Comparison of ENCODE assay signal across 1 cellular context in the genomic region with DNA sequence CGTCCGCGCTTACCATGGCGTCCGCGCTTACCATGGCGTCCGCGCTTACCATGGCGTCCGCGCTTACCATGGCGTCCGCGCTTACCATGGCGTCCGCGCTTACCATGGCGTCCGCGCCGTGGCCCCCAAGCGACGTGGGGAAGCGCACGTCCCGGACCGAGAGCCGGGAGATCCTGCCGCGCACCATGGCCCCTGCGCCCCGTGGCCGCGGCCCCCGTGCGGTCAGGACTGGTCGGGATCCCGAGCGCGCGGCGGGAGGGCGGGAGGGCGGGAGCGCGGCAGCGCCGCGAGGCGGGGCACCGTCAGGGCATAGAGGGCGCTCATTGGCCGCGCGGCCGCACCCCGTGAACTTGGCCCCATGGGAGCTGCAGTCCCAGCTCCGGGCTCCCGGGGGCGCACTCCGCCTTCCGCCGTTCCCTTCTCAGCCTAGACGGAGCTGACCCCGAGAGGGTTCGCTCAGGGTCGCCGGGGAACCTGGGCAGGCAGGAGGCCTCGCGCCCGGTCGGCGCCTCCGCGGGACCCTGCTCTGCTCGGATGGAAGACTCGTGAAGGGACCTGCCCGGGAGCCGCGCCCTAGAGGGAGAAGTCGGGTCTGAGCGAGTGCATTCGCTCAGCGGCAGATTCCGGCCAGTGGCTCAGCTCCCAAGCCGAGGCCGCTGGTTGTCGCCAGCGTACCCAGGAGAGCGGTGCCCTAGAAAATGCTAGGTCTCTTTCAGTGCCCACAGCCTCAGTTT.
TF ChIP-seq lines count a peak whose summit lies in the region.

A gene with protein sequence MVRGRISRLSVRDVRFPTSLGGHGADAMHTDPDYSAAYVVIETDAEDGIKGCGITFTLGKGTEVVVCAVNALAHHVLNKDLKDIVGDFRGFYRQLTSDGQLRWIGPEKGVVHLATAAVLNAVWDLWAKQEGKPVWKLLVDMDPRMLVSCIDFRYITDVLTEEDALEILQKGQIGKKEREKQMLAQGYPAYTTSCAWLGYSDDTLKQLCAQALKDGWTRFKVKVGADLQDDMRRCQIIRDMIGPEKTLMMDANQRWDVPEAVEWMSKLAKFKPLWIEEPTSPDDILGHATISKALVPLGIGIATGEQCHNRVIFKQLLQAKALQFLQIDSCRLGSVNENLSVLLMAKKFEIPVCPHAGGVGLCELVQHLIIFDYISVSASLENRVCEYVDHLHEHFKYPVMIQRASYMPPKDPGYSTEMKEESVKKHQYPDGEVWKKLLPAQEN (minus strand): TSS at position 230 of the 734 bp plus-strand sequence. CDS start 43 bp downstream, at position 187.

TF ChIP-seq in K562, 482 proteins besides CTCF, POLR2A, EP300 and RAD21 (continued from another document and continues in another):
- TF ChIP-seq ESRRB (CRISPR knock-in tag; IDR thresholded peaks at IDR 0.05; ENCODE audit: borderline replicate concordance), result no peak
- no peak for TF ChIP-seq CTBP1 (IDR thresholded peaks at IDR 0.05; ENCODE audit: borderline replicate concordance)
- no peak for TF ChIP-seq ZNF780A (CRISPR knock-in tag; IDR thresholded peaks at IDR 0.05)
- no peak for TF ChIP-seq ZZZ3 (IDR thresholded peaks at IDR 0.05)
- no peak for TF ChIP-seq STAT5B (CRISPR knock-in tag; IDR thresholded peaks at IDR 0.05)
- TF ChIP-seq FOXK2 (conservative IDR thresholded peaks at IDR 0.05 in 1 of 2, IDR thresholded peaks at IDR 0.05 in 1 of 2; ENCODE audit: low read depth in 2 of 2), result no peak
- no peak for TF ChIP-seq DIDO1 (tag; IDR thresholded peaks at IDR 0.05; ENCODE audit: low read depth)
- TF ChIP-seq ZNF184 (CRISPR knock-in tag; IDR thresholded peaks at IDR 0.05), result no peak
- TF ChIP-seq HDGF (IDR thresholded peaks at IDR 0.05), result no peak
- TF ChIP-seq POLR2H (tag; IDR thresholded peaks at IDR 0.05; ENCODE audit: low read depth), result no peak
- no peak for TF ChIP-seq KLF1 (tag; IDR thresholded peaks at IDR 0.05)
- peak; percentile 8 for TF ChIP-seq NFIC (IDR thresholded peaks at IDR 0.05)
- TF ChIP-seq RFX5 (IDR thresholded peaks at IDR 0.05; ENCODE audit: low read depth, low read length), result no peak
- no peak for TF ChIP-seq CHD2 (IDR thresholded peaks at IDR 0.05; ENCODE audit: low read depth, low read length)
- peak; percentile 80; the same call in 1 of the 2 replicates for TF ChIP-seq CBFB (CRISPR knock-in tag; IDR thresholded peaks at IDR 0.05)
- TF ChIP-seq, protein P1, sequence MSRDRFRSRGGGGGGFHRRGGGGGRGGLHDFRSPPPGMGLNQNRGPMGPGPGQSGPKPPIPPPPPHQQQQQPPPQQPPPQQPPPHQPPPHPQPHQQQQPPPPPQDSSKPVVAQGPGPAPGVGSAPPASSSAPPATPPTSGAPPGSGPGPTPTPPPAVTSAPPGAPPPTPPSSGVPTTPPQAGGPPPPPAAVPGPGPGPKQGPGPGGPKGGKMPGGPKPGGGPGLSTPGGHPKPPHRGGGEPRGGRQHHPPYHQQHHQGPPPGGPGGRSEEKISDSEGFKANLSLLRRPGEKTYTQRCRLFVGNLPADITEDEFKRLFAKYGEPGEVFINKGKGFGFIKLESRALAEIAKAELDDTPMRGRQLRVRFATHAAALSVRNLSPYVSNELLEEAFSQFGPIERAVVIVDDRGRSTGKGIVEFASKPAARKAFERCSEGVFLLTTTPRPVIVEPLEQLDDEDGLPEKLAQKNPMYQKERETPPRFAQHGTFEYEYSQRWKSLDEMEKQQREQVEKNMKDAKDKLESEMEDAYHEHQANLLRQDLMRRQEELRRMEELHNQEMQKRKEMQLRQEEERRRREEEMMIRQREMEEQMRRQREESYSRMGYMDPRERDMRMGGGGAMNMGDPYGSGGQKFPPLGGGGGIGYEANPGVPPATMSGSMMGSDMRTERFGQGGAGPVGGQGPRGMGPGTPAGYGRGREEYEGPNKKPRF (IDR thresholded peaks at IDR 0.05; ENCODE audit: low read depth, low read length), result no peak
- no peak for TF ChIP-seq COPS2 (conservative IDR thresholded peaks at IDR 0.05)
- TF ChIP-seq PHB2 (IDR thresholded peaks at IDR 0.05; ENCODE audit: low read depth), result no peak
- peak; percentile 50; the same call in 1 of the 2 replicates for TF ChIP-seq GABPA (tag; conservative IDR thresholded peaks at IDR 0.05; ENCODE audit: low read depth)
- peak; percentile 83 for TF ChIP-seq MYC (IDR thresholded peaks at IDR 0.05; ENCODE audit: low read depth, low read length)
- no peak for TF ChIP-seq MYC (CRISPR knock-in tag; IDR thresholded peaks at IDR 0.05; ENCODE audit: borderline replicate concordance, low read depth)
- no peak for TF ChIP-seq ILF3 (IDR thresholded peaks at IDR 0.05; ENCODE audit: borderline replicate concordance)
- TF ChIP-seq ZNF23 (CRISPR knock-in tag; IDR thresholded peaks at IDR 0.05), result no peak
- TF ChIP-seq NEUROD1 (IDR thresholded peaks at IDR 0.05; ENCODE audit: borderline replicate concordance, low read depth, low read length, partially characterized antibody), result no peak
- TF ChIP-seq HNRNPUL1 (IDR thresholded peaks at IDR 0.05; ENCODE audit: low read length), result no peak
- TF ChIP-seq, protein P2, sequence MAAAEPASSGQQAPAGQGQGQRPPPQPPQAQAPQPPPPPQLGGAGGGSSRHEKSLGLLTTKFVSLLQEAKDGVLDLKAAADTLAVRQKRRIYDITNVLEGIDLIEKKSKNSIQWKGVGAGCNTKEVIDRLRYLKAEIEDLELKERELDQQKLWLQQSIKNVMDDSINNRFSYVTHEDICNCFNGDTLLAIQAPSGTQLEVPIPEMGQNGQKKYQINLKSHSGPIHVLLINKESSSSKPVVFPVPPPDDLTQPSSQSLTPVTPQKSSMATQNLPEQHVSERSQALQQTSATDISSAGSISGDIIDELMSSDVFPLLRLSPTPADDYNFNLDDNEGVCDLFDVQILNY (CRISPR knock-in tag; IDR thresholded peaks at IDR 0.05), result peak; percentile 71; the same call in 1 of the 2 replicates
- TF ChIP-seq, protein P3, sequence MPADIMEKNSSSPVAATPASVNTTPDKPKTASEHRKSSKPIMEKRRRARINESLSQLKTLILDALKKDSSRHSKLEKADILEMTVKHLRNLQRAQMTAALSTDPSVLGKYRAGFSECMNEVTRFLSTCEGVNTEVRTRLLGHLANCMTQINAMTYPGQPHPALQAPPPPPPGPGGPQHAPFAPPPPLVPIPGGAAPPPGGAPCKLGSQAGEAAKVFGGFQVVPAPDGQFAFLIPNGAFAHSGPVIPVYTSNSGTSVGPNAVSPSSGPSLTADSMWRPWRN (IDR thresholded peaks at IDR 0.05; ENCODE audit: low read depth), result no peak
- TF ChIP-seq ZNF175 (CRISPR knock-in tag; IDR thresholded peaks at IDR 0.05; ENCODE audit: low read depth), result no peak
- TF ChIP-seq PYGO2 (tag; IDR thresholded peaks at IDR 0.05), result no peak
- TF ChIP-seq, protein P4, sequence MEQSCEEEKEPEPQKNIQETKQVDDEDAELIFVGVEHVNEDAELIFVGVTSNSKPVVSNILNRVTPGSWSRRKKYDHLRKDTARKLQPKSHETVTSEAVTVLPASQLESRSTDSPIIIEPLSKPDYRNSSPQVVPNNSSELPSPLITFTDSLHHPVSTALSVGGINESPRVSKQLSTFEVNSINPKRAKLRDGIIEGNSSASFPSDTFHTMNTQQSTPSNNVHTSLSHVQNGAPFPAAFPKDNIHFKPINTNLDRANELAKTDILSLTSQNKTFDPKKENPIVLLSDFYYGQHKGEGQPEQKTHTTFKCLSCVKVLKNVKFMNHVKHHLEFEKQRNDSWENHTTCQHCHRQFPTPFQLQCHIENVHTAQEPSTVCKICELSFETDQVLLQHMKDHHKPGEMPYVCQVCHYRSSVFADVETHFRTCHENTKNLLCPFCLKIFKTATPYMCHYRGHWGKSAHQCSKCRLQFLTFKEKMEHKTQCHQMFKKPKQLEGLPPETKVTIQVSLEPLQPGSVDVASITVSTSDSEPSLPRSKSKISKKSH (CRISPR knock-in tag; IDR thresholded peaks at IDR 0.05), result no peak
- no peak for TF ChIP-seq ZNF212 (CRISPR knock-in tag; IDR thresholded peaks at IDR 0.05)
- no peak for TF ChIP-seq SOX6 (IDR thresholded peaks at IDR 0.05)
- TF ChIP-seq, protein P5, sequence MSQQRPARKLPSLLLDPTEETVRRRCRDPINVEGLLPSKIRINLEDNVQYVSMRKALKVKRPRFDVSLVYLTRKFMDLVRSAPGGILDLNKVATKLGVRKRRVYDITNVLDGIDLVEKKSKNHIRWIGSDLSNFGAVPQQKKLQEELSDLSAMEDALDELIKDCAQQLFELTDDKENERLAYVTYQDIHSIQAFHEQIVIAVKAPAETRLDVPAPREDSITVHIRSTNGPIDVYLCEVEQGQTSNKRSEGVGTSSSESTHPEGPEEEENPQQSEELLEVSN (IDR thresholded peaks at IDR 0.05; ENCODE audit: borderline replicate concordance in 1 of 2, extremely low read depth in 1 of 2, insufficient read depth in 1 of 2, insufficient read length in 1 of 2, low read depth in 1 of 2, low read length in 1 of 2, poor library complexity in 1 of 2, severe bottlenecking in 1 of 2), result peak; percentile 48 to 93
- no peak for TF ChIP-seq ZNF217 (CRISPR knock-in tag; IDR thresholded peaks at IDR 0.05)
- no peak for TF ChIP-seq ZSCAN32 (CRISPR knock-in tag; IDR thresholded peaks at IDR 0.05)
- no peak for TF ChIP-seq ZNF316 (IDR thresholded peaks at IDR 0.05)
- TF ChIP-seq HMG20A (CRISPR knock-in tag; conservative IDR thresholded peaks at IDR 0.05), result no peak
- TF ChIP-seq TRIM28 (IDR thresholded peaks at IDR 0.05), result no peak
- no peak for TF ChIP-seq HNRNPK (IDR thresholded peaks at IDR 0.05; ENCODE audit: low read depth, low read length, poor library complexity, severe bottlenecking)
- TF ChIP-seq, protein P6, sequence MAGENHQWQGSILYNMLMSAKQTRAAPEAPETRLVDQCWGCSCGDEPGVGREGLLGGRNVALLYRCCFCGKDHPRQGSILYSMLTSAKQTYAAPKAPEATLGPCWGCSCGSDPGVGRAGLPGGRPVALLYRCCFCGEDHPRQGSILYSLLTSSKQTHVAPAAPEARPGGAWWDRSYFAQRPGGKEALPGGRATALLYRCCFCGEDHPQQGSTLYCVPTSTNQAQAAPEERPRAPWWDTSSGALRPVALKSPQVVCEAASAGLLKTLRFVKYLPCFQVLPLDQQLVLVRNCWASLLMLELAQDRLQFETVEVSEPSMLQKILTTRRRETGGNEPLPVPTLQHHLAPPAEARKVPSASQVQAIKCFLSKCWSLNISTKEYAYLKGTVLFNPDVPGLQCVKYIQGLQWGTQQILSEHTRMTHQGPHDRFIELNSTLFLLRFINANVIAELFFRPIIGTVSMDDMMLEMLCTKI (IDR thresholded peaks at IDR 0.05; ENCODE audit: partially characterized antibody), result no peak
- no peak for TF ChIP-seq ZNF764 (CRISPR knock-in tag; IDR thresholded peaks at IDR 0.05; ENCODE audit: low read depth)
- TF ChIP-seq, protein P7, sequence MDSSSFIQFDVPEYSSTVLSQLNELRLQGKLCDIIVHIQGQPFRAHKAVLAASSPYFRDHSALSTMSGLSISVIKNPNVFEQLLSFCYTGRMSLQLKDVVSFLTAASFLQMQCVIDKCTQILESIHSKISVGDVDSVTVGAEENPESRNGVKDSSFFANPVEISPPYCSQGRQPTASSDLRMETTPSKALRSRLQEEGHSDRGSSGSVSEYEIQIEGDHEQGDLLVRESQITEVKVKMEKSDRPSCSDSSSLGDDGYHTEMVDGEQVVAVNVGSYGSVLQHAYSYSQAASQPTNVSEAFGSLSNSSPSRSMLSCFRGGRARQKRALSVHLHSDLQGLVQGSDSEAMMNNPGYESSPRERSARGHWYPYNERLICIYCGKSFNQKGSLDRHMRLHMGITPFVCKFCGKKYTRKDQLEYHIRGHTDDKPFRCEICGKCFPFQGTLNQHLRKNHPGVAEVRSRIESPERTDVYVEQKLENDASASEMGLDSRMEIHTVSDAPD (CRISPR knock-in tag; IDR thresholded peaks at IDR 0.05), result no peak
- no peak for TF ChIP-seq MED1 (CRISPR knock-in tag; IDR thresholded peaks at IDR 0.05; ENCODE audit: borderline replicate concordance)
- TF ChIP-seq ETV5 (CRISPR knock-in tag; IDR thresholded peaks at IDR 0.05; ENCODE audit: low read depth), result peak; percentile 54; the same call in 1 of the 2 replicates
- no peak for TF ChIP-seq IFI16 (CRISPR knock-in tag; IDR thresholded peaks at IDR 0.05)
- TF ChIP-seq, protein P8, sequence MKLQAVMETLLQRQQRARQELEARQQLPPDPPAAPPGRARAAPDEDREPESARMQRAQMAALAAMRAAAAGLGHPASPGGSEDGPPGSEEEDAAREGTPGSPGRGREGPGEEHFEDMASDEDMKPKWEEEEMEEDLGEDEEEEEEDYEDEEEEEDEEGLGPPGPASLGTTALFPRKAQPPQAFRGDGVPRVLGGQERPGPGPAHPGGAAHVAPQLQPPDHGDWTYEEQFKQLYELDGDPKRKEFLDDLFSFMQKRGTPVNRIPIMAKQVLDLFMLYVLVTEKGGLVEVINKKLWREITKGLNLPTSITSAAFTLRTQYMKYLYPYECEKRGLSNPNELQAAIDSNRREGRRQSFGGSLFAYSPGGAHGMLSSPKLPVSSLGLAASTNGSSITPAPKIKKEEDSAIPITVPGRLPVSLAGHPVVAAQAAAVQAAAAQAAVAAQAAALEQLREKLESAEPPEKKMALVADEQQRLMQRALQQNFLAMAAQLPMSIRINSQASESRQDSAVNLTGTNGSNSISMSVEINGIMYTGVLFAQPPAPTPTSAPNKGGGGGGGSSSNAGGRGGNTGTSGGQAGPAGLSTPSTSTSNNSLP (IDR thresholded peaks at IDR 0.05; ENCODE audit: borderline replicate concordance, low read depth, low read length), result no peak
- no peak for TF ChIP-seq POU5F1 (IDR thresholded peaks at IDR 0.05; ENCODE audit: borderline replicate concordance, low read depth, low read length, partially characterized antibody)
- TF ChIP-seq, protein P9, sequence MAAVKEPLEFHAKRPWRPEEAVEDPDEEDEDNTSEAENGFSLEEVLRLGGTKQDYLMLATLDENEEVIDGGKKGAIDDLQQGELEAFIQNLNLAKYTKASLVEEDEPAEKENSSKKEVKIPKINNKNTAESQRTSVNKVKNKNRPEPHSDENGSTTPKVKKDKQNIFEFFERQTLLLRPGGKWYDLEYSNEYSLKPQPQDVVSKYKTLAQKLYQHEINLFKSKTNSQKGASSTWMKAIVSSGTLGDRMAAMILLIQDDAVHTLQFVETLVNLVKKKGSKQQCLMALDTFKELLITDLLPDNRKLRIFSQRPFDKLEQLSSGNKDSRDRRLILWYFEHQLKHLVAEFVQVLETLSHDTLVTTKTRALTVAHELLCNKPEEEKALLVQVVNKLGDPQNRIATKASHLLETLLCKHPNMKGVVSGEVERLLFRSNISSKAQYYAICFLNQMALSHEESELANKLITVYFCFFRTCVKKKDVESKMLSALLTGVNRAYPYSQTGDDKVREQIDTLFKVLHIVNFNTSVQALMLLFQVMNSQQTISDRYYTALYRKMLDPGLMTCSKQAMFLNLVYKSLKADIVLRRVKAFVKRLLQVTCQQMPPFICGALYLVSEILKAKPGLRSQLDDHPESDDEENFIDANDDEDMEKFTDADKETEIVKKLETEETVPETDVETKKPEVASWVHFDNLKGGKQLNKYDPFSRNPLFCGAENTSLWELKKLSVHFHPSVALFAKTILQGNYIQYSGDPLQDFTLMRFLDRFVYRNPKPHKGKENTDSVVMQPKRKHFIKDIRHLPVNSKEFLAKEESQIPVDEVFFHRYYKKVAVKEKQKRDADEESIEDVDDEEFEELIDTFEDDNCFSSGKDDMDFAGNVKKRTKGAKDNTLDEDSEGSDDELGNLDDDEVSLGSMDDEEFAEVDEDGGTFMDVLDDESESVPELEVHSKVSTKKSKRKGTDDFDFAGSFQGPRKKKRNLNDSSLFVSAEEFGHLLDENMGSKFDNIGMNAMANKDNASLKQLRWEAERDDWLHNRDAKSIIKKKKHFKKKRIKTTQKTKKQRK (IDR thresholded peaks at IDR 0.05; ENCODE audit: borderline replicate concordance, low read depth, low read length), result no peak
- TF ChIP-seq GTF2E2 (tag; IDR thresholded peaks at IDR 0.05), result no peak
